Comparison of ENCODE assay signal across 25 cellular contexts in the genomic region with DNA sequence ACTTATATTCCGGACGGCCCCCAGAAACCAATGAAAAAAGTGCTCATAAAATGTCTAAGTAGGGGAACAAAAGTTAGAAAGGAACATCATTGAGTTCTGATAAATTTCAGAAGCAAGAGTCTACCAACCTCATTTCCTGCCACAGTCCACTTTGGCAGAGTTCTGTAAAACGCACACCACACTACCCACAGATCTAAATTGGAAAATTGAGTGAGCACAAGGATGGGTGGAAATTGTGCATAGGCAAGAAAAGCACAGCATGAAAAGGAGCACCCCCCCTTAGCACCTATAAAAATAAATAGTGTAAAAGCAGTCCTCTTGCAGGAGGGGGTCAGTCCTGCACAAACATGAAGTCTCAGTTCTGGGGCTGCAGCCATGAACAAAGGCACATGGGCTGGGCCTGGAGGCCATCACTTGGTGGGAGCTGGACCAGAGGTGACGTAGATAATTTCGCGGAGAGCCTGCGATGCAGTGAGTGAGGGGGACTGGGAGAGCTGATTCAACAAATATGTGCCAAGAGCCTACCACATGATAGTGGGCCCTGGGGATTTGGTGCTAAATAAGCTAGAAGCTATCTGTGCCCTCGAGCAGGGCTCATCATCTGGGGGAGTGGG. TPM values are rescaled to one million over a fixed set of nuclear protein-coding genes. Genes with fewer than 3 reads are reported as not detected.
DNase-seq lines count a peak whose midpoint lies in the region; ATAC-seq, FAIRE-seq and TF ChIP-seq lines count a peak whose summit lies in the region.
"Had no signal": no experiment of that assay in that cellular context is flagged by ENCODE, and none has a peak within 500 bp of the region (broad histone marks: within the 10 kb centered on the region; RNA-seq: fewer than 3 reads in every experiment).

No MANE protein-coding gene starts in this region.

- H3K4me1 ChIP-seq in CD8-positive, alpha-beta memory T cell (ENCODE audit: insufficient read depth, low read length): peaks cover 27% of the 10 kb centered on the region
- no peaks in the 10 kb centered on the region for H3K4me1 ChIP-seq in mucosa of descending colon (ENCODE audit: low read depth)
- H3K4me1 ChIP-seq: parathyroid adenoma had no signal

- no peaks in the 10 kb centered on the region for H3K9me3 Mint-ChIP-seq in CD8-positive, alpha-beta memory T cell
- no peaks in the 10 kb centered on the region for H3K9me3 Mint-ChIP-seq in activated CD8-positive, alpha-beta T cell treated with anti-CD3 and anti-CD28 coated beads, Interleukin-2, amount 10 ng/mL, durations not matched to agents 7 days and 5 days (ENCODE audit: insufficient read depth)
- H3K9me3 Mint-ChIP-seq: H9, naive B cell had no signal

- peaks cover 0 to 4% of the 10 kb centered on the region in 2 donors for H3K27me3 Mint-ChIP-seq in CD8-positive, alpha-beta memory T cell
- peaks cover 21% of the 10 kb centered on the region for H3K27me3 Mint-ChIP-seq in activated CD8-positive, alpha-beta T cell treated with anti-CD3 and anti-CD28 coated beads, Interleukin-2, amount 10 ng/mL, durations not matched to agents 7 days and 5 days (ENCODE audit: low read depth)

- H3K4me3 ChIP-seq in CD8-positive, alpha-beta memory T cell (ENCODE audit: low read length): no peak overlapping the region
- no peak overlapping the region for H3K4me3 ChIP-seq in mucosa of descending colon
- H3K4me3 ChIP-seq: dorsolateral prefrontal cortex, SJCRH30 had no signal

- H3K9me3 ChIP-seq in CD8-positive, alpha-beta memory T cell (ENCODE audit: low read length): no peaks in the 10 kb centered on the region
- H3K9me3 ChIP-seq in mucosa of descending colon: no peaks in the 10 kb centered on the region
- H3K9me3 ChIP-seq: SJCRH30 had no signal

- H3K36me3 Mint-ChIP-seq in CD8-positive, alpha-beta memory T cell: peaks cover 0 to 4% (median 0%) of the 10 kb centered on the region in 3 donors
- H3K36me3 Mint-ChIP-seq in activated CD8-positive, alpha-beta T cell treated with anti-CD3 and anti-CD28 coated beads, Interleukin-2, amount 10 ng/mL, durations not matched to agents 7 days and 5 days (ENCODE audit: low read depth): no peaks in the 10 kb centered on the region
- H3K36me3 Mint-ChIP-seq: naive B cell, WTC11 had no signal

- TF ChIP-seq CTCF in mucosa of descending colon (IDR thresholded peaks at IDR 0.05): no peak

- no peaks in the 10 kb centered on the region for H3K36me3 ChIP-seq in CD8-positive, alpha-beta memory T cell (ENCODE audit: insufficient read depth, low read length)
- H3K36me3 ChIP-seq in mucosa of descending colon (ENCODE audit: low read depth): no peaks in the 10 kb centered on the region
- H3K36me3 ChIP-seq: SJCRH30 had no signal

- no peak overlapping the region for H3K27ac ChIP-seq in CD8-positive, alpha-beta memory T cell (ENCODE audit: low read depth, low read length)
- H3K27ac ChIP-seq: 22Rv1, dorsolateral prefrontal cortex, epithelial cell of prostate, parathyroid adenoma, SJCRH30 had no signal

- intact Hi-C loops in mucosa of descending colon (cut with DNase I, micrococcal nuclease): no loop called here

- POLR2A ChIA-PET in CD8-positive, alpha-beta memory T cell (lab: Charles Lee): no interaction called here
- POLR2A ChIA-PET in activated CD8-positive, alpha-beta T cell treated with anti-CD3 and anti-CD28 coated beads, Interleukin-2, amount 10 ng/mL, durations not matched to agents 7 days and 5 days (lab: Charles Lee): no interaction called here
- POLR2A ChIA-PET in HEK293T (lab: Yijun Ruan, JAX): no interaction called here

- H3K4me3 Mint-ChIP-seq in CD8-positive, alpha-beta memory T cell: peak overlapping the region in 6 of 7 donors; percentile 31 to 77 (median 56)
- H3K4me3 Mint-ChIP-seq in activated CD8-positive, alpha-beta T cell treated with anti-CD3 and anti-CD28 coated beads, Interleukin-2, amount 10 ng/mL, durations not matched to agents 7 days and 5 days: peak overlapping the region; percentile 40
- H3K4me3 Mint-ChIP-seq: H9, naive B cell, WTC11 had no signal

- H3K27me3 ChIP-seq in CD8-positive, alpha-beta memory T cell (ENCODE audit: insufficient read depth, low read length, poor library complexity, severe bottlenecking): no peaks in the 10 kb centered on the region
- H3K27me3 ChIP-seq: SJCRH30 had no signal

- CTCF ChIA-PET in CD8-positive, alpha-beta memory T cell (lab: Charles Lee): no interaction called here
- CTCF ChIA-PET in activated CD8-positive, alpha-beta T cell treated with anti-CD3 and anti-CD28 coated beads, Interleukin-2, amount 10 ng/mL, durations not matched to agents 7 days and 5 days (lab: Charles Lee): no interaction called here
- CTCF ChIA-PET in HEK293T (lab: Yijun Ruan, JAX): no interaction called here

- peaks cover 33 to 56% (median 37%) of the 10 kb centered on the region in 3 donors for H3K4me1 Mint-ChIP-seq in CD8-positive, alpha-beta memory T cell
- peaks cover 50% of the 10 kb centered on the region for H3K4me1 Mint-ChIP-seq in activated CD8-positive, alpha-beta T cell treated with anti-CD3 and anti-CD28 coated beads, Interleukin-2, amount 10 ng/mL, durations not matched to agents 7 days and 5 days (ENCODE audit: low read depth)

- DNase-seq in NCI-H1436 (lab: John Stamatoyannopoulos, UW) (peak; percentile 20), NCI-H1436 treated with DMSO at 0.1 percent for 48 hours (lab: John Stamatoyannopoulos, UW) (no peak), mucosa of descending colon (no peak), GM12891 (ENCODE audit: insufficient read length, low spot score) (no peak), GM19238 (ENCODE audit: insufficient read length, low spot score) (no peak), HEK293T (ENCODE audit: extremely low spot score) (no peak)
- DNase-seq in CD8-positive, alpha-beta memory T cell: peak in 1 of 5 donors; percentile 18
- peak; percentile 54 for DNase-seq in activated CD8-positive, alpha-beta T cell treated with anti-CD3 and anti-CD28 coated beads, Interleukin-2, amount 10 ng/mL, durations not matched to agents 7 days and 5 days
- DNase-seq: dorsolateral prefrontal cortex; foreskin melanocyte; H9; hippocampal formation; kidney; naive B cell; NCI-H226; SJCRH30; stimulated activated CD4-positive, alpha-beta T cell treated with anti-CD3 and anti-CD28 coated beads, Interleukin-1b, Interleukin-23, amount 100 ng/mL, for 48 hours had no signal

- ATAC-seq in activated CD8-positive, alpha-beta T cell treated with anti-CD3 and anti-CD28 coated beads, Interleukin-2, amount 10 ng/mL, durations not matched to agents 7 days and 5 days: peak; percentile 79
- ATAC-seq in mucosa of descending colon: peak; percentile 46
- ATAC-seq: sciatic nerve, WTC11 had no signal

- FAIRE-seq in GM12891 (lab: Jason Lieb, UNC): no peak
- FAIRE-seq: G401.6, kidney had no signal

- no peak for TF ChIP-seq POLR2A in GM12891 (IDR thresholded peaks at IDR 0.05; ENCODE audit: low read depth, low read length)

- peak overlapping the region; percentile 16 to 95 (median 74) for H3K27ac Mint-ChIP-seq in CD8-positive, alpha-beta memory T cell
- peak overlapping the region; percentile 74 for H3K27ac Mint-ChIP-seq in activated CD8-positive, alpha-beta T cell treated with anti-CD3 and anti-CD28 coated beads, Interleukin-2, amount 10 ng/mL, durations not matched to agents 7 days and 5 days
- H3K27ac Mint-ChIP-seq: H9, naive B cell, WTC11 had no signal

TF ChIP-seq in GM12891, 5 proteins besides CTCF, POLR2A, EP300 and RAD21:
- TF ChIP-seq PAX5 (IDR thresholded peaks at IDR 0.05; ENCODE audit: insufficient read depth, low read length, severe bottlenecking): no peak

TF ChIP-seq in HEK293T, 16 proteins besides CTCF, POLR2A, EP300 and RAD21:
- TF ChIP-seq ARNT (IDR thresholded peaks at IDR 0.05): no peak
- TF ChIP-seq FOXA1 (IDR thresholded peaks at IDR 0.05): no peak
- TF ChIP-seq HDGF (IDR thresholded peaks at IDR 0.05; ENCODE audit: borderline replicate concordance): no peak
- TF ChIP-seq NFRKB (IDR thresholded peaks at IDR 0.05): no peak
- no peak for TF ChIP-seq FOXK2 (IDR thresholded peaks at IDR 0.05)
- no peak for TF ChIP-seq TARDBP (IDR thresholded peaks at IDR 0.05)
- no peak for TF ChIP-seq L3MBTL2 (conservative IDR thresholded peaks at IDR 0.05)
- no peak for TF ChIP-seq FOXM1 (IDR thresholded peaks at IDR 0.05; ENCODE audit: borderline replicate concordance)
- TF ChIP-seq ELF4 (IDR thresholded peaks at IDR 0.05): no peak
- no peak for TF ChIP-seq SUZ12 (IDR thresholded peaks at IDR 0.05)
- no peak for TF ChIP-seq LEF1 (IDR thresholded peaks at IDR 0.05; ENCODE audit: borderline replicate concordance)
- TF ChIP-seq CTBP1 (IDR thresholded peaks at IDR 0.05; ENCODE audit: borderline replicate concordance): no peak
- no peak for TF ChIP-seq ZNF384 (IDR thresholded peaks at IDR 0.05)
- TF ChIP-seq BHLHE40 (IDR thresholded peaks at IDR 0.05; ENCODE audit: borderline replicate concordance): no peak
- TF ChIP-seq, protein P1, sequence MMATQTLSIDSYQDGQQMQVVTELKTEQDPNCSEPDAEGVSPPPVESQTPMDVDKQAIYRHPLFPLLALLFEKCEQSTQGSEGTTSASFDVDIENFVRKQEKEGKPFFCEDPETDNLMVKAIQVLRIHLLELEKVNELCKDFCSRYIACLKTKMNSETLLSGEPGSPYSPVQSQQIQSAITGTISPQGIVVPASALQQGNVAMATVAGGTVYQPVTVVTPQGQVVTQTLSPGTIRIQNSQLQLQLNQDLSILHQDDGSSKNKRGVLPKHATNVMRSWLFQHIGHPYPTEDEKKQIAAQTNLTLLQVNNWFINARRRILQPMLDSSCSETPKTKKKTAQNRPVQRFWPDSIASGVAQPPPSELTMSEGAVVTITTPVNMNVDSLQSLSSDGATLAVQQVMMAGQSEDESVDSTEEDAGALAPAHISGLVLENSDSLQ (IDR thresholded peaks at IDR 0.05): no peak
- no peak for TF ChIP-seq SP1 (IDR thresholded peaks at IDR 0.05)

RNA-seq across cellular contexts. Expression of gene SPP2, which starts 49.0 kb away (rescaled TPM):
- total RNA-seq in CD8-positive, alpha-beta memory T cell: not detected
- not detected for polyA plus RNA-seq in CD8-positive, alpha-beta memory T cell
- not detected for total RNA-seq in activated CD8-positive, alpha-beta T cell treated with anti-CD3 and anti-CD28 coated beads, Interleukin-2, amount 10 ng/mL, durations not matched to agents 7 days and 5 days
- total RNA-seq in mucosa of descending colon: not detected
- not detected for polyA plus RNA-seq in GM12891 (2012; ENCODE audit: low read depth, missing spikeins)
- total RNA-seq: H9; kidney; sciatic nerve; T-helper 2 cell treated with Interferon-gamma antibody and Interleukin-4, amounts not matched to agents 100 ng/mL and 5 ng/mL, for 36 hours; ureter; WTC11 had no signal

Comparison
In these comparisons a context has a peak if more than half of its experiments do, and no peak if none do; other contexts are left out.
1. DNase-seq: peak in NCI-H1436 (single experiment) and activated CD8-positive, alpha-beta T cell treated with anti-CD3 and anti-CD28 coated beads, Interleukin-2, amount 10 ng/mL, durations not matched to agents 7 days and 5 days (single experiment); none in NCI-H1436 treated with DMSO at 0.1 percent for 48 hours (single experiment), mucosa of descending colon (0 of 3), GM12891 (single experiment), GM19238 (single experiment) and HEK293T (single experiment).